ENCODE assay signal across 16 cellular contexts in genomic region chr18:61308795-61309393, GRCh38. TPM values are rescaled to one million over a fixed set of nuclear protein-coding genes. Genes with fewer than 3 reads are reported as not detected.
DNase-seq lines count a peak whose midpoint lies in the region; TF ChIP-seq lines count a peak whose summit lies in the region.
"Had no signal": no experiment of that assay in that cellular context is flagged by ENCODE, and none has a peak within 500 bp of the region (broad histone marks: within the 10 kb centered on the region; RNA-seq: fewer than 3 reads in every experiment).

No MANE protein-coding gene starts in this region.

- H3K4me3 ChIP-seq in neuron (ENCODE audit: low read length), result no peak overlapping the region
- H3K4me3 ChIP-seq in colonic mucosa, result no peak overlapping the region
- H3K4me3 ChIP-seq in hepatocyte, result no peak overlapping the region
- H3K4me3 ChIP-seq: suprapubic skin had no signal

- H3K9me3 ChIP-seq in neuron (ENCODE audit: low read length), result no peaks in the 10 kb centered on the region
- H3K9me3 ChIP-seq in colonic mucosa, result no peaks in the 10 kb centered on the region
- no peaks in the 10 kb centered on the region for H3K9me3 ChIP-seq in hepatocyte (ENCODE audit: low read depth)
- H3K9me3 ChIP-seq: suprapubic skin had no signal

- H3K36me3 ChIP-seq in neuron (ENCODE audit: insufficient read depth, low read length) (no peaks in the 10 kb centered on the region), colonic mucosa (no peaks in the 10 kb centered on the region), hepatocyte (replicated peaks; ENCODE audit: insufficient read depth, low read depth) (no peaks in the 10 kb centered on the region)
- H3K36me3 ChIP-seq: suprapubic skin had no signal

- H3K4me1 ChIP-seq in neuron (ENCODE audit: insufficient read depth, low read length), result peaks cover 9% of the 10 kb centered on the region
- no peaks in the 10 kb centered on the region for H3K4me1 ChIP-seq in colonic mucosa
- no peaks in the 10 kb centered on the region for H3K4me1 ChIP-seq in hepatocyte (ENCODE audit: insufficient read depth)
- H3K4me1 ChIP-seq: suprapubic skin had no signal

- H3K27ac ChIP-seq in colonic mucosa, result no peak overlapping the region
- H3K27ac ChIP-seq in hepatocyte, result no peak overlapping the region
- H3K27ac ChIP-seq: suprapubic skin had no signal

- intact Hi-C loops in colonic mucosa (cut with DNase I), result no loop called here

- H3K27me3 ChIP-seq in neuron (ENCODE audit: insufficient read depth, low read length), result no peaks in the 10 kb centered on the region
- no peaks in the 10 kb centered on the region for H3K27me3 ChIP-seq in colonic mucosa
- H3K27me3 ChIP-seq in hepatocyte, result no peaks in the 10 kb centered on the region
- H3K27me3 ChIP-seq: suprapubic skin had no signal

- no peak overlapping the region for H3K4me2 ChIP-seq in hepatocyte

- H2AFZ ChIP-seq in neuron (ENCODE audit: low read depth, low read length), result peak overlapping the region; percentile 43
- no peak overlapping the region for H2AFZ ChIP-seq in hepatocyte

- no peaks in the 10 kb centered on the region for H4K20me1 ChIP-seq in hepatocyte (ENCODE audit: insufficient read depth, poor library complexity, severe bottlenecking)

- TF ChIP-seq CTCF in colonic mucosa (IDR thresholded peaks at IDR 0.05), result no peak
- no peak for TF ChIP-seq CTCF in hepatocyte (IDR thresholded peaks at IDR 0.05; ENCODE audit: poor library complexity)

- 77% methylated on average over 11 of the region's 11 CpGs for WGBS in hepatocyte (ENCODE audit: low lambda C conversion rate, missing lambda C conversion rate)

- no peaks in the 10 kb centered on the region for H3K9me2 ChIP-seq in hepatocyte (replicated peaks; ENCODE audit: insufficient read depth)

- DNase-seq in DMS53 treated with DMSO at 0.1 percent for 48 hours (lab: John Stamatoyannopoulos, UW; ENCODE audit: unreplicated experiment) (peak; percentile 61), NCI-H345 (lab: John Stamatoyannopoulos, UW) (peak; percentile 73), cerebellar cortex (ENCODE audit: low spot score) (peak; percentile 43), colonic mucosa (no peak), 8988T (no peak), NCI-H1694 (lab: John Stamatoyannopoulos, UW) (no peak), hepatocyte (ENCODE audit: low spot score) (no peak)
- DNase-seq: activated naive CD8-positive, alpha-beta T cell treated with anti-CD3 and anti-CD28 coated beads, Interleukin-2, amount 50 U/mL, for 24 hours; activated T-cell treated with anti-CD3 and anti-CD28 coated beads, Interleukin-2, amount 50 U/mL, for 48 hours; cortex of kidney; Kasumi-1; NCI-H2029; SIG-M5 had no signal

- H3K79me2 ChIP-seq in hepatocyte, result no peaks in the 10 kb centered on the region

- H3K9ac ChIP-seq in colonic mucosa (ENCODE audit: low read depth in 2 of 2, low read length in 2 of 2), result no peak overlapping the region

RNA-seq across cellular contexts. Expression of gene CDH20, which starts 24.3 kb away (rescaled TPM):
- not detected for total RNA-seq in colonic mucosa
- total RNA-seq in hepatocyte, result 3.5 and 3.6 TPM in 2 replicates
- polyA plus RNA-seq in hepatocyte, result 0.90 and 1.3 TPM in 2 replicates
- polyA plus RNA-seq: AG04450 had no signal

Comparison
In these comparisons a context has a peak if more than half of its experiments do, and no peak if none do; other contexts are left out.
1. DNase-seq: peak in DMS53 treated with DMSO at 0.1 percent for 48 hours (single experiment), NCI-H345 (single experiment) and cerebellar cortex (single experiment); none in colonic mucosa (single experiment), 8988T (single experiment), NCI-H1694 (single experiment) and hepatocyte (single experiment).